ENCODE assay signal across 1 cellular context in genomic region chr17:59762022-59762825, GRCh38.
TF ChIP-seq lines count a peak whose summit lies in the region.

No MANE protein-coding gene starts in this region.

TF ChIP-seq in HepG2, 621 proteins besides CTCF, POLR2A, EP300 and RAD21:
- TF ChIP-seq THYN1 (CRISPR knock-in tag; IDR thresholded peaks at IDR 0.05; ENCODE audit: borderline replicate concordance, low read depth) (no peak), IRF2 (CRISPR knock-in tag; IDR thresholded peaks at IDR 0.05) (0 out of 2 replicates have a peak, but pooled peaks have one; percentile 0), SOX6 (IDR thresholded peaks at IDR 0.05) (no peak), SOX6 (CRISPR knock-in tag; IDR thresholded peaks at IDR 0.05) (peak; percentile 22; the same call in 1 of the 2 replicates), ZNF646 (CRISPR knock-in tag; IDR thresholded peaks at IDR 0.05) (no peak), ZNF891 (CRISPR knock-in tag; IDR thresholded peaks at IDR 0.05) (no peak), NCOA2 (CRISPR knock-in tag; IDR thresholded peaks at IDR 0.05) (0 out of 2 replicates have a peak, but pooled peaks have one; percentile 1), ZNF569 (CRISPR knock-in tag; IDR thresholded peaks at IDR 0.05; ENCODE audit: borderline replicate concordance) (no peak), JARID2 (CRISPR knock-in tag; IDR thresholded peaks at IDR 0.05; ENCODE audit: insufficient replicate concordance) (peak; percentile 0), ZNF441 (CRISPR knock-in tag; IDR thresholded peaks at IDR 0.05; ENCODE audit: borderline replicate concordance) (no peak), ZNF782 (CRISPR knock-in tag; IDR thresholded peaks at IDR 0.05; ENCODE audit: borderline replicate concordance) (no peak), GPN1 (CRISPR knock-in tag; IDR thresholded peaks at IDR 0.05; ENCODE audit: borderline replicate concordance) (no peak), DPF2 (CRISPR knock-in tag; IDR thresholded peaks at IDR 0.05; ENCODE audit: borderline replicate concordance, low read depth) (no peak)
